In the genomic region with DNA sequence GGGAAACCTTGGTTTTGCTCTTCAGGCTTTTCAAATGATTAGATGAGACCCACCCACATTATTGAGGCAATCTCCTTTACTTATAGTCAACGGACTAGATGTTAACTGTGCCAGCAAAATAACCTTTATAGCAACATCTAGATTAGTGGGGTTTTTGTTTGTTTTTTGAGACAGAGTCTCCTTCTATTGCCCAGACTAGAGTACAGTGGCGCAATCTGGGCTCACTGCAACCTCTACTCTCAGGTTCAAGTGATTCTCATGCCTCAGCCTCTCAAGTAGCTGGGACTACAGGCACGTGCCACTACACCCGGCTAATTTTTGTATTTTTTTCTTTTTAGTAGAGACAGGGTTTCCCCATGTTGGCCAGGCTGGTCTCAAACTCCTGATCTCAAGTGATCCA, we compare ENCODE assay signal across 3 cellular contexts. TPM values are rescaled to one million over a fixed set of nuclear protein-coding genes. Genes with fewer than 3 reads are reported as not detected.
"Had no signal": no experiment of that assay in that cellular context is flagged by ENCODE, and none has a peak within 500 bp of the region (broad histone marks: within the 10 kb centered on the region; RNA-seq: fewer than 3 reads in every experiment).

No MANE protein-coding gene starts in this region.

RNA-seq across cellular contexts. Expression of gene BGLAP, which starts 51.7 kb away (rescaled TPM):
- total RNA-seq: osteocyte, stomach, thoracic aorta had no signal
